Comparison of ENCODE assay signal across 21 cellular contexts in genomic region chr4:89590102-89590501, GRCh38.
DNase-seq lines count a peak whose midpoint lies in the region; ATAC-seq and TF ChIP-seq lines count a peak whose summit lies in the region.
"Had no signal": no experiment of that assay in that cellular context is flagged by ENCODE, and none has a peak within 500 bp of the region (broad histone marks: within the 10 kb centered on the region; RNA-seq: fewer than 3 reads in every experiment).

No MANE protein-coding gene starts in this region.

- no peak for TF ChIP-seq EP300 in transverse colon (IDR thresholded peaks at IDR 0.05; ENCODE audit: low read depth)

- in situ Hi-C loops in transverse colon (cut with MboI; ENCODE audit: low pct_ligation_motif_present in 1 of 4, low pct_unique_long_range_greater_than_20kb in 1 of 4, low sequenced_read_pairs in 3 of 4), result no loop called here

- H3K4me3 ChIP-seq in GM23338 (no peak overlapping the region), neural progenitor cell (no peak overlapping the region), transverse colon (no peak overlapping the region)
- H3K4me3 ChIP-seq: MG63 had no signal

- H3K4me2 ChIP-seq in GM23338 (no peak overlapping the region), neural progenitor cell (no peak overlapping the region)

- H3K27ac Mint-ChIP-seq in GM23338 (no peak overlapping the region), neural progenitor cell (no peak overlapping the region)

- H3K9me3 ChIP-seq in neural progenitor cell (ENCODE audit: low read depth) (no peaks in the 10 kb centered on the region), transverse colon (no peaks in the 10 kb centered on the region)
- H3K9me3 ChIP-seq: MG63 had no signal

- H3K4me3 Mint-ChIP-seq in GM23338 (no peak overlapping the region), neural progenitor cell (no peak overlapping the region)

- H3K9ac ChIP-seq in neural progenitor cell, result no peak overlapping the region

- no peaks in the 10 kb centered on the region for H3K9me2 ChIP-seq in GM23338 (ENCODE audit: insufficient read depth)

- H4K20me1 ChIP-seq in GM23338 (replicated peaks; ENCODE audit: insufficient read depth) (no peaks in the 10 kb centered on the region), neural progenitor cell (ENCODE audit: low read depth) (no peaks in the 10 kb centered on the region)

- H3K27me3 Mint-ChIP-seq in GM23338 (ENCODE audit: insufficient read depth, low read depth, poor library complexity), result peaks cover 28% of the 10 kb centered on the region
- no peaks in the 10 kb centered on the region for H3K27me3 Mint-ChIP-seq in neural progenitor cell (ENCODE audit: insufficient read depth, low read depth)

- H2AFZ ChIP-seq in GM23338 (no peak overlapping the region), neural progenitor cell (replicated peaks) (no peak overlapping the region)

- peak; percentile 75 for ATAC-seq in GM23338
- ATAC-seq in HG02763 (IDR thresholded peaks at IDR 0.05; ENCODE audit: unreplicated experiment), result no peak
- no peak for ATAC-seq in HG03457 (IDR thresholded peaks at IDR 0.05; ENCODE audit: unreplicated experiment)
- no peak for ATAC-seq in GM18517 (IDR thresholded peaks at IDR 0.05; ENCODE audit: unreplicated experiment)
- ATAC-seq: HCT116, PC-3, SK-N-SH treated with all-trans-retinoic acid at 6 μM for 48 hours had no signal

- intact Hi-C loops in transverse colon (cut with DNase I; ENCODE audit: low total_unique reads), result no loop called here

- H3K36me3 ChIP-seq in GM23338 (ENCODE audit: insufficient read depth) (no peaks in the 10 kb centered on the region), neural progenitor cell (no peaks in the 10 kb centered on the region), transverse colon (no peaks in the 10 kb centered on the region)
- H3K36me3 ChIP-seq: MG63 had no signal

- no peaks in the 10 kb centered on the region for H3F3A ChIP-seq in GM23338 (replicated peaks; ENCODE audit: low read depth)
- H3F3A ChIP-seq in neural progenitor cell (ENCODE audit: low read depth), result no peaks in the 10 kb centered on the region

- H3K4me1 Mint-ChIP-seq in GM23338, result peaks cover 2% of the 10 kb centered on the region; the same call in 1 of the 3 replicates
- peaks cover 29% of the 10 kb centered on the region for H3K4me1 Mint-ChIP-seq in neural progenitor cell

- TF ChIP-seq CTCF in GM23338 (conservative IDR thresholded peaks at IDR 0.05; ENCODE audit: low read depth in 2 of 2) (no peak), VCaP (conservative IDR thresholded peaks at IDR 0.05) (no peak), neural progenitor cell (IDR thresholded peaks at IDR 0.05) (no peak), transverse colon (IDR thresholded peaks at IDR 0.05) (no peak)

- peak; percentile 22 for DNase-seq in GM23338 (ENCODE audit: low spot score)
- DNase-seq in islet precursor cell, result peak; percentile 60
- DNase-seq in neural progenitor cell (ENCODE audit: low spot score), result peak; percentile 42
- no peak for DNase-seq in transverse colon
- DNase-seq: Calu3; DMS79 treated with DMSO at 0.1 percent for 48 hours; GOT3; KBM-7; MG63; NCI-H2029; NCI-H446; NCI-H524 treated with DMSO at 0.1 percent for 48 hours; NCI-H82; NK-92 treated with Interleukin-12 subunit alpha and Interleukin-12 subunit beta, amount 100 ng/mL, for 24 hours; PC-3 had no signal

- 46% methylated on average over 2 of the region's 2 CpGs; no CpG with 5 or more reads in 1 of the 2 donors for WGBS in transverse colon (ENCODE audit: low coverage in 1 of 2), 2 donors

- H3K36me3 Mint-ChIP-seq in GM23338 (ENCODE audit: low read depth) (no peaks in the 10 kb centered on the region), neural progenitor cell (no peaks in the 10 kb centered on the region)

- H3K27me3 ChIP-seq in GM23338 (ENCODE audit: insufficient read depth) (peaks cover 24% of the 10 kb centered on the region; the same call in 1 of the 2 replicates), neural progenitor cell (peaks cover 100% of the 10 kb centered on the region), transverse colon (no peaks in the 10 kb centered on the region)
- H3K27me3 ChIP-seq: MG63 had no signal

- H3K27ac ChIP-seq in GM23338 (ENCODE audit: low read depth) (no peak overlapping the region), VCaP (peak overlapping the region; percentile 32), neural progenitor cell (no peak overlapping the region), transverse colon (no peak overlapping the region)

- H3K79me2 ChIP-seq in GM23338 (replicated peaks; ENCODE audit: insufficient read depth), result no peaks in the 10 kb centered on the region
- H3K79me2 ChIP-seq in neural progenitor cell (ENCODE audit: low read depth), result no peaks in the 10 kb centered on the region

- no peak for TF ChIP-seq POLR2A in transverse colon (IDR thresholded peaks at IDR 0.05)

- H3K9me3 Mint-ChIP-seq in GM23338 (peaks cover 4% of the 10 kb centered on the region; the same call in 1 of the 3 replicates), neural progenitor cell (peaks cover 4% of the 10 kb centered on the region)

- H3K4me1 ChIP-seq in GM23338 (ENCODE audit: insufficient read depth) (no peaks in the 10 kb centered on the region), neural progenitor cell (no peaks in the 10 kb centered on the region), transverse colon (no peaks in the 10 kb centered on the region)

TF ChIP-seq in GM23338, 12 proteins besides CTCF, POLR2A, EP300 and RAD21:
- TF ChIP-seq CREB1 (CRISPR knock-in tag; IDR thresholded peaks at IDR 0.05; ENCODE audit: low read depth) (no peak), ZNF331 (CRISPR knock-in tag; IDR thresholded peaks at IDR 0.05; ENCODE audit: low read depth) (no peak), STAT1 (IDR thresholded peaks at IDR 0.05; ENCODE audit: unreplicated experiment) (no peak), POLR2AphosphoS5 (IDR thresholded peaks at IDR 0.05; ENCODE audit: low read depth) (no peak), JUNB (IDR thresholded peaks at IDR 0.05; ENCODE audit: unreplicated experiment) (no peak), ZNF462 (CRISPR knock-in tag; IDR thresholded peaks at IDR 0.05) (no peak)
